Comparison of ENCODE assay signal across 28 cellular contexts in the genomic region with DNA sequence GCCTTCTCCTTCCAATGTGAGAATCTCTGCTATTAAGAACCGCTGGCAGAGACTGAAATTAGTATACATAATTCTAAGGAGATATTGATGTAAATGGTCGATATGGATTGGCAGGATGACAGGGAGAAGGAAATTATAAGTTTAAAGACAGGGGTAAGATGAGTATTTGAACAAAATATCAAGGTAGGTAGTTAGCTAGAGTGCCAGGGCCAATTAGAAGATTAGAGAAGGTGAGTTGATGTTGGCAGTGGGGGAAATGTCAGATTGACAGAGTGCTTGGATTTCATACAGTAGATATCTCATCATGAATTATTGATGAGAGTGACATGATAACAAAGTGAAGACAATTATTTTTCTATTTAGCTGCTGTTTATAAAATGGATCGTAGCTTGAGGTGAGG.
"Had no signal": no experiment of that assay in that cellular context is flagged by ENCODE, and none has a peak within 500 bp of the region (broad histone marks: within the 10 kb centered on the region; RNA-seq: fewer than 3 reads in every experiment).

No MANE protein-coding gene starts in this region.

- H3K27ac Mint-ChIP-seq: stimulated activated effector memory CD8-positive, alpha-beta T cell treated with anti-CD3 and anti-CD28 coated beads, Interleukin-12 subunit alpha, Interleukin-12 subunit beta, amount 100 ng/mL, for 72 hours; stimulated activated memory B cell treated with anti-CD40 and anti-IgM and Interleukin-4, amounts not matched to agents 10 μg/mL and 1 μg/mL and 100 μg/mL, for 72 hours; stimulated activated naive B cell treated with anti-CD40 and anti-IgM and Interleukin-4, amounts not matched to agents 10 μg/mL and 1 μg/mL and 100 μg/mL, for 72 hours; stimulated activated naive CD8-positive, alpha-beta T cell treated with anti-CD3 and anti-CD28 coated beads, Interleukin-15, amount 100 ng/mL, for 72 hours; stimulated activated naive CD8-positive, alpha-beta T cell treated with anti-CD3 and anti-CD28 coated beads, Interleukin-15, Interleukin-2, amounts not matched to agents 100 ng/mL and 50 ng/mL, for 24 hours; type B pancreatic cell had no signal

- H3K4me3 Mint-ChIP-seq: stimulated activated effector memory CD8-positive, alpha-beta T cell treated with anti-CD3 and anti-CD28 coated beads, Interleukin-12 subunit alpha, Interleukin-12 subunit beta, amount 100 ng/mL, for 72 hours; stimulated activated memory B cell treated with anti-CD40 and anti-IgM and Interleukin-4, amounts not matched to agents 10 μg/mL and 1 μg/mL and 100 μg/mL, for 72 hours; stimulated activated naive B cell treated with anti-CD40 and anti-IgM and Interleukin-4, amounts not matched to agents 10 μg/mL and 1 μg/mL and 100 μg/mL, for 72 hours; stimulated activated naive CD8-positive, alpha-beta T cell treated with anti-CD3 and anti-CD28 coated beads, Interleukin-15, amount 100 ng/mL, for 72 hours; stimulated activated naive CD8-positive, alpha-beta T cell treated with anti-CD3 and anti-CD28 coated beads, Interleukin-15, Interleukin-2, amounts not matched to agents 100 ng/mL and 50 ng/mL, for 24 hours; type B pancreatic cell had no signal

- H3K27me3 Mint-ChIP-seq: stimulated activated memory B cell treated with anti-CD40 and anti-IgM and Interleukin-4, amounts not matched to agents 10 μg/mL and 1 μg/mL and 100 μg/mL, for 72 hours; stimulated activated naive B cell treated with anti-CD40 and anti-IgM and Interleukin-4, amounts not matched to agents 10 μg/mL and 1 μg/mL and 100 μg/mL, for 72 hours; stimulated activated naive CD8-positive, alpha-beta T cell treated with anti-CD3 and anti-CD28 coated beads, Interleukin-15, amount 100 ng/mL, for 72 hours; stimulated activated naive CD8-positive, alpha-beta T cell treated with anti-CD3 and anti-CD28 coated beads, Interleukin-15, Interleukin-2, amounts not matched to agents 100 ng/mL and 50 ng/mL, for 24 hours; type B pancreatic cell had no signal

- H3K9me3 ChIP-seq: stomach, suprapubic skin, testis, thoracic aorta, thyroid gland, tibial artery, tibial nerve, transverse colon, upper lobe of left lung, upper lobe of right lung, uterus, vagina had no signal

- H3K4me3 ChIP-seq: stomach, suprapubic skin, testis, thoracic aorta, thyroid gland, tibial artery, tibial nerve, transverse colon, upper lobe of left lung, upper lobe of right lung, uterus, vagina had no signal

- H3K36me3 Mint-ChIP-seq: stimulated activated effector memory CD8-positive, alpha-beta T cell treated with anti-CD3 and anti-CD28 coated beads, Interleukin-12 subunit alpha, Interleukin-12 subunit beta, amount 100 ng/mL, for 72 hours had no signal

- H3K4me1 Mint-ChIP-seq: stimulated activated effector memory CD8-positive, alpha-beta T cell treated with anti-CD3 and anti-CD28 coated beads, Interleukin-12 subunit alpha, Interleukin-12 subunit beta, amount 100 ng/mL, for 72 hours; stimulated activated naive CD8-positive, alpha-beta T cell treated with anti-CD3 and anti-CD28 coated beads, Interleukin-15, amount 100 ng/mL, for 72 hours had no signal

- FAIRE-seq: urothelium cell line had no signal

- H3K27ac ChIP-seq: stomach, suprapubic skin, testis, thoracic aorta, thyroid gland, tibial artery, tibial nerve, transverse colon, upper lobe of left lung, upper lobe of right lung, uterus, vagina had no signal

- H3K27me3 ChIP-seq: stomach, suprapubic skin, testis, thyroid gland, tibial artery, tibial nerve, transverse colon, upper lobe of left lung, upper lobe of right lung, uterus, vagina had no signal

- DNase-seq: stimulated activated CD4-positive, alpha-beta T cell treated with anti-CD3 and anti-CD28 coated beads, Interleukin-2, amount 100 ng/mL, for 48 hours; stimulated activated CD4-positive, alpha-beta T cell treated with anti-CD3 and anti-CD28 coated beads, Interleukin-4, amount 100 ng/mL, for 1 hour; stimulated activated CD4-positive, alpha-beta T cell treated with anti-CD3 and anti-CD28 coated beads, Interleukin-4, amount 100 ng/mL, for 24 hours; stimulated activated CD4-positive, alpha-beta T cell treated with anti-CD3 and anti-CD28 coated beads, Interleukin-4, amount 100 ng/mL, for 4 hours; stimulated activated CD8-positive, alpha-beta memory T cell treated with anti-CD3 and anti-CD28 coated beads, Interleukin-4, amount 100 ng/mL, for 48 hours; stimulated activated naive B cell treated with anti-CD40 and anti-IgM and Interleukin-4, amounts not matched to agents 10 μg/mL and 1 μg/mL and 100 μg/mL, for 72 hours; stimulated activated naive CD4-positive, alpha-beta T cell; stimulated activated naive CD4-positive, alpha-beta T cell treated with Interleukin-2 at 50 U/mL for 16 hours; stimulated activated naive CD8-positive, alpha-beta T cell treated with anti-CD3 and anti-CD28 coated beads, Interleukin-15, amount 100 ng/mL, for 72 hours; stimulated activated naive CD8-positive, alpha-beta T cell treated with anti-CD3 and anti-CD28 coated beads, Interleukin-15, Interleukin-2, amounts not matched to agents 100 U/mL and 50 U/mL, for 24 hours; stomach; substantia nigra; testis; thyroid gland; tibial artery; transverse colon; upper lobe of left lung; upper lobe of right lung; uterus had no signal

- ATAC-seq: stimulated activated effector memory CD8-positive, alpha-beta T cell treated with anti-CD3 and anti-CD28 coated beads, Interleukin-12 subunit alpha, Interleukin-12 subunit beta, amount 100 ng/mL, for 72 hours; stimulated activated memory B cell treated with anti-CD40 and anti-IgM and Interleukin-4, amounts not matched to agents 10 μg/mL and 1 μg/mL and 100 μg/mL, for 72 hours; stimulated activated naive B cell treated with anti-CD40 and anti-IgM and Interleukin-4, amounts not matched to agents 10 μg/mL and 1 μg/mL and 100 μg/mL, for 72 hours; stimulated activated naive CD8-positive, alpha-beta T cell treated with anti-CD3 and anti-CD28 coated beads, Interleukin-15, amount 100 ng/mL, for 72 hours; stimulated activated naive CD8-positive, alpha-beta T cell treated with anti-CD3 and anti-CD28 coated beads, Interleukin-15, Interleukin-2, amounts not matched to agents 100 U/mL and 50 U/mL, for 24 hours; upper lobe of right lung had no signal

- H3K9me3 Mint-ChIP-seq: stimulated activated effector memory CD8-positive, alpha-beta T cell treated with anti-CD3 and anti-CD28 coated beads, Interleukin-12 subunit alpha, Interleukin-12 subunit beta, amount 100 ng/mL, for 72 hours; stimulated activated memory B cell treated with anti-CD40 and anti-IgM and Interleukin-4, amounts not matched to agents 10 μg/mL and 1 μg/mL and 100 μg/mL, for 72 hours; stimulated activated naive B cell treated with anti-CD40 and anti-IgM and Interleukin-4, amounts not matched to agents 10 μg/mL and 1 μg/mL and 100 μg/mL, for 72 hours; stimulated activated naive CD8-positive, alpha-beta T cell treated with anti-CD3 and anti-CD28 coated beads, Interleukin-15, amount 100 ng/mL, for 72 hours; stimulated activated naive CD8-positive, alpha-beta T cell treated with anti-CD3 and anti-CD28 coated beads, Interleukin-15, Interleukin-2, amounts not matched to agents 100 ng/mL and 50 ng/mL, for 24 hours; type B pancreatic cell had no signal

- H3K36me3 ChIP-seq: suprapubic skin, thoracic aorta, thyroid gland, tibial artery, transverse colon, upper lobe of left lung, uterus, vagina had no signal
